10 cellular contexts compared by ENCODE assay signal in the genomic region with DNA sequence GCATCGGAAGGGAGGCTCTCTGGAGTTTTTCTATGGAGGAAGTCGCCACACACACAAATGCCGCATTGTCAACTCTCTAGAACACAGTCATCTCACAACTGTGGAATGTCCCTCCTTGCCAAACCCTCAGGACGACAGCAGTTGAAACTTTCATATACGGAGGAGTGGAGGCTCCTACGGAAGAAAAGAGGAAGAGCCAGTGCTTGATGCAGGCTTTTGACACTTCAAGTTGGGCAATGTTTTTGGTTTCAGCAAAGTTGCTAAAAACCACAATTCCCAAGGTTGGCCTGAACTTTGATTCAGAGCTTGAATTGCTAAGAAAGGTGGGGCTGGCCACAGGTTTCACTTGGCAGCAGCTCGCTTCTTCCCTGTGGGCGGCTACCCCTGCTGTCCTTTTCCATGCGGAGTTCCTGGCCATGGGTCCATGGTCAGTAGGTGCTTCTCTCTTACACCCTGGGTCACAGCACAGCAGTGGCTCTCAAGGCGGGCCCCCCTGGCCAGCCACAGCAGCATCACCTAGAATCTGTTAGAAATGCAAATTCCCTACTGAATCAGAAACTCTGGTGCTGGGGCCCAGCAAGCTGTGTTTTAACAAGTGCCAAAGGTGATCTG.
DNase-seq lines count a peak whose midpoint lies in the region; ATAC-seq, FAIRE-seq and TF ChIP-seq lines count a peak whose summit lies in the region.
"Had no signal": no experiment of that assay in that cellular context is flagged by ENCODE, and none has a peak within 500 bp of the region (broad histone marks: within the 10 kb centered on the region; RNA-seq: fewer than 3 reads in every experiment).

No MANE protein-coding gene starts in this region.

- TF ChIP-seq CTCF in PC-9 (conservative IDR thresholded peaks at IDR 0.05) (no peak), keratinocyte (optimal IDR thresholded peaks at IDR 0.05 in 1 of 3, IDR thresholded peaks at IDR 0.05 in 1 of 3, conservative IDR thresholded peaks at IDR 0.05 in 1 of 3; ENCODE audit: extremely low read depth in 1 of 3, insufficient read depth in 2 of 3, low read length in 3 of 3) (no peak)

- H3K4me1 ChIP-seq in PC-9 (replicated peaks; ENCODE audit: insufficient read depth) (no peaks in the 10 kb centered on the region), keratinocyte (ENCODE audit: control insufficient read depth, extremely low read depth, insufficient read depth, low read length) (peaks cover 14% of the 10 kb centered on the region)

- no peaks in the 10 kb centered on the region for H3K9me2 ChIP-seq in PC-9 (ENCODE audit: insufficient read depth)

- no peaks in the 10 kb centered on the region for H3K9me1 ChIP-seq in keratinocyte (ENCODE audit: control insufficient read depth, extremely low read depth, insufficient read depth, low read length)

- H3K4me3 ChIP-seq in PC-9 (no peak overlapping the region), keratinocyte (ENCODE audit: control insufficient read depth in 2 of 3, extremely low read depth in 1 of 3, insufficient read depth in 2 of 3, low read depth in 1 of 3, low read length in 3 of 3) (peak overlapping the region in 1 of 3 experiments; percentile 30), MG63 (no peak overlapping the region)

- intact Hi-C loops in PC-9 (cut with micrococcal nuclease; ENCODE audit: unreplicated experiment) = no loop called here

- H4K20me1 ChIP-seq in PC-9 (ENCODE audit: insufficient read depth) = no peaks in the 10 kb centered on the region
- H4K20me1 ChIP-seq in keratinocyte (ENCODE audit: control insufficient read depth, extremely low read depth, insufficient read depth, low read length) = no peaks in the 10 kb centered on the region

- H3F3A ChIP-seq in PC-9 (ENCODE audit: insufficient read depth, low read depth) = no peaks in the 10 kb centered on the region

- FAIRE-seq in keratinocyte (lab: Jason Lieb, UNC) = peak; percentile 84
- FAIRE-seq: A204.1 had no signal

- H3K79me2 ChIP-seq in PC-9 (ENCODE audit: low read depth) (no peaks in the 10 kb centered on the region), keratinocyte (ENCODE audit: control insufficient read depth, insufficient read depth, low read length) (no peaks in the 10 kb centered on the region)

- no peak overlapping the region for H2AFZ ChIP-seq in PC-9
- H2AFZ ChIP-seq in keratinocyte (ENCODE audit: control insufficient read depth, low read length) = peak overlapping the region; percentile 54

- BruUV-seq in PC-9 (replicated peaks; lab: Mats Ljungman, UMichigan) = no TSS peak

- H3K36me3 ChIP-seq in PC-9 (ENCODE audit: low read depth) (no peaks in the 10 kb centered on the region), keratinocyte (ENCODE audit: control insufficient read depth in 2 of 2, extremely low read depth in 1 of 2, insufficient read depth in 2 of 2, low read length in 2 of 2) (no peaks in the 10 kb centered on the region), MG63 (no peaks in the 10 kb centered on the region)

- no peak overlapping the region for H3K4me2 ChIP-seq in PC-9
- peak overlapping the region; percentile 49 for H3K4me2 ChIP-seq in keratinocyte (ENCODE audit: control insufficient read depth, extremely low read depth, insufficient read depth, low read depth, low read length)

- peak; percentile 55 for ATAC-seq in HG02840 (IDR thresholded peaks at IDR 0.05; ENCODE audit: low FRiP score, unreplicated experiment)
- ATAC-seq: Panc1 had no signal

- H3K9me3 ChIP-seq in PC-9 (ENCODE audit: insufficient read depth, low read depth) (no peaks in the 10 kb centered on the region), keratinocyte (ENCODE audit: control insufficient read depth, low read depth, low read length) (no peaks in the 10 kb centered on the region), MG63 (no peaks in the 10 kb centered on the region)

- H3K9ac ChIP-seq in keratinocyte (ENCODE audit: control insufficient read depth, extremely low read depth, insufficient read depth, low read length) = peak overlapping the region; percentile 40

- peak; percentile 7 to 15 for DNase-seq in activated CD4-positive, alpha-beta T cell treated with anti-CD3 and anti-CD28 coated beads for 24 hours (ENCODE audit: low read depth in 2 of 2)
- no peak for DNase-seq in activated CD4-positive, alpha-beta T cell treated with anti-CD3 and anti-CD28 coated beads, Interleukin-2, amount 50 U/mL, for 4 hours
- peak in 1 of 2 experiments; percentile 59 for DNase-seq in PC-9
- DNase-seq in keratinocyte (ENCODE audit: low read depth, low spot score) = peak; percentile 17
- no peak for DNase-seq in NCI-H2227 (lab: John Stamatoyannopoulos, UW; ENCODE audit: unreplicated experiment)
- no peak for DNase-seq in MG63
- DNase-seq in OCI-M2 (lab: John Stamatoyannopoulos, UW; ENCODE audit: unreplicated experiment) = no peak

- H3K27me3 ChIP-seq in PC-9 (ENCODE audit: insufficient read depth, low read depth) (peaks cover 31% of the 10 kb centered on the region), keratinocyte (ENCODE audit: control insufficient read depth, extremely low read depth, insufficient read depth, low read length) (no peaks in the 10 kb centered on the region), MG63 (no peaks in the 10 kb centered on the region)

- POLR2A ChIA-PET in PC-9 (lab: Charles Lee; ENCODE audit: unreplicated experiment) = no interaction called here

- dilution Hi-C loops in keratinocyte (cut with MboI; ENCODE audit: extremely low pct_ligation_motif_present, low sequenced_read_pairs) = no loop called here

- H3K27ac ChIP-seq in PC-9 (peak overlapping the region; percentile 43), keratinocyte (ENCODE audit: control insufficient read depth, insufficient read depth, low read length) (peak overlapping the region; percentile 45)

- CTCF ChIA-PET in PC-9 (lab: Charles Lee) = no interaction called here

Comparison
In these comparisons a context has a peak if more than half of its experiments do, and no peak if none do; other contexts are left out.
1. DNase-seq: peak in activated CD4-positive, alpha-beta T cell treated with anti-CD3 and anti-CD28 coated beads for 24 hours (2 of 2) and keratinocyte (single experiment); none in activated CD4-positive, alpha-beta T cell treated with anti-CD3 and anti-CD28 coated beads, Interleukin-2, amount 50 U/mL, for 4 hours (0 of 2), NCI-H2227 (single experiment), MG63 (single experiment) and OCI-M2 (single experiment).